Comparison of ENCODE assay signal across 1 cellular context in genomic region chr1:150615346-150616201, GRCh38.
TF ChIP-seq lines count a peak whose summit lies in the region.

No MANE protein-coding gene starts in this region.

TF ChIP-seq in HepG2, 621 proteins besides CTCF, POLR2A, EP300 and RAD21:
- TF ChIP-seq ETV6 (CRISPR knock-in tag; conservative IDR thresholded peaks at IDR 0.05) (no peak), FOXA1 (IDR thresholded peaks at IDR 0.05) (no peak), FOXA1 (CRISPR knock-in tag; IDR thresholded peaks at IDR 0.05) (no peak), ATF7 (IDR thresholded peaks at IDR 0.05) (no peak), ATF7 (CRISPR knock-in tag; IDR thresholded peaks at IDR 0.05) (no peak), E2F2 (CRISPR knock-in tag; IDR thresholded peaks at IDR 0.05; ENCODE audit: borderline replicate concordance) (no peak), ZNF30 (CRISPR knock-in tag; IDR thresholded peaks at IDR 0.05) (no peak), PHF20 (CRISPR knock-in tag; IDR thresholded peaks at IDR 0.05) (no peak), HDAC1 (CRISPR knock-in tag; IDR thresholded peaks at IDR 0.05) (no peak)
